9 cellular contexts compared by ENCODE assay signal in genomic region chr4:152255437-152255836, GRCh38.
DNase-seq lines count a peak whose midpoint lies in the region; ATAC-seq, FAIRE-seq and TF ChIP-seq lines count a peak whose summit lies in the region.
"Had no signal": no experiment of that assay in that cellular context is flagged by ENCODE, and none has a peak within 500 bp of the region (broad histone marks: within the 10 kb centered on the region; RNA-seq: fewer than 3 reads in every experiment).

No MANE protein-coding gene starts in this region.

- H3K9me3 ChIP-seq in small intestine (ENCODE audit: control insufficient read depth, low read depth) (no peaks in the 10 kb centered on the region), tibial nerve (peaks cover 0 to 14% (median 3%) of the 10 kb centered on the region in 4 donors)
- H3K9me3 ChIP-seq: upper lobe of left lung had no signal

- H3K4me1 ChIP-seq in small intestine (ENCODE audit: control insufficient read depth in 2 of 2, insufficient read depth in 1 of 2, low read depth in 1 of 2, low read length in 1 of 2) (no peaks in the 10 kb centered on the region), tibial nerve (peaks cover 0 to 3% (median 0%) of the 10 kb centered on the region in 4 donors)

- H3K36me3 ChIP-seq in small intestine (ENCODE audit: control insufficient read depth in 2 of 2, insufficient read depth in 2 of 2, low read length in 2 of 2) = no peaks in the 10 kb centered on the region
- H3K36me3 ChIP-seq in tibial nerve = no peaks in the 10 kb centered on the region
- H3K36me3 ChIP-seq: upper lobe of left lung had no signal

- H3K27ac ChIP-seq in small intestine (ENCODE audit: low read depth in 1 of 2, low read length in 1 of 2) (no peak overlapping the region), tibial nerve (no peak overlapping the region)
- H3K27ac ChIP-seq: upper lobe of left lung had no signal

- TF ChIP-seq EP300 in tibial nerve (IDR thresholded peaks at IDR 0.05) = no peak

- peak; percentile 91 for ATAC-seq in GM18502 (IDR thresholded peaks at IDR 0.05; ENCODE audit: poor library complexity, unreplicated experiment)
- peak; percentile 50 for ATAC-seq in HG02571 (IDR thresholded peaks at IDR 0.05; ENCODE audit: unreplicated experiment)

- H3K27me3 ChIP-seq in small intestine (ENCODE audit: control insufficient read depth in 2 of 2, insufficient read depth in 2 of 2, low read length in 2 of 2) (no peaks in the 10 kb centered on the region), tibial nerve (no peaks in the 10 kb centered on the region)
- H3K27me3 ChIP-seq: upper lobe of left lung had no signal

- TF ChIP-seq POLR2A in tibial nerve (IDR thresholded peaks at IDR 0.05) = no peak

- FAIRE-seq in small intestine (lab: Jason Lieb, UNC) = no peak

- WGBS in small intestine, 3 donors = 34 to 82% (median 68%) methylated on average over 4 of the region's 4 CpGs
- WGBS in tibial nerve, 2 donors = 53 to 57% methylated on average over 4 of the region's 4 CpGs

- no peak for TF ChIP-seq CTCF in tibial nerve (IDR thresholded peaks at IDR 0.05)

- H3K4me3 ChIP-seq in small intestine (ENCODE audit: low read depth in 1 of 2, low read length in 2 of 2) = no peak overlapping the region
- H3K4me3 ChIP-seq in tibial nerve = no peak overlapping the region
- H3K4me3 ChIP-seq: upper lobe of left lung had no signal

- DNase-seq in NCI-H1092 treated with DMSO at 0.1 percent for 48 hours (lab: John Stamatoyannopoulos, UW) (peak; percentile 71), lung microvascular endothelial cell (ENCODE audit: low read depth in 2 of 2) (peak; percentile 56 to 94), HUDEP-2 (lab: John Stamatoyannopoulos, UW; ENCODE audit: unreplicated experiment in 76 of 76) (no peak), small intestine (no peak), tibial nerve (ENCODE audit: low spot score in 2 of 2) (no peak)
- DNase-seq in activated CD8-positive, alpha-beta memory T cell treated with anti-CD3 and anti-CD28 coated beads, Interleukin-2, amount 50 U/mL, for 24 hours (ENCODE audit: extremely low read depth) = peak; percentile 7

Comparison
In these comparisons a context has a peak if more than half of its experiments do, and no peak if none do; other contexts are left out.
1. DNase-seq: peak in NCI-H1092 treated with DMSO at 0.1 percent for 48 hours (single experiment), activated CD8-positive, alpha-beta memory T cell treated with anti-CD3 and anti-CD28 coated beads, Interleukin-2, amount 50 U/mL, for 24 hours (single experiment) and lung microvascular endothelial cell (2 of 2); none in HUDEP-2 (0 of 76), small intestine (single experiment) and tibial nerve (0 of 2).